ENCODE assay signal across 13 cellular contexts in genomic region chr1:48039088-48040049, GRCh38. TPM values are rescaled to one million over a fixed set of nuclear protein-coding genes. Genes with fewer than 3 reads are reported as not detected.
DNase-seq lines count a peak whose midpoint lies in the region; ATAC-seq, FAIRE-seq and TF ChIP-seq lines count a peak whose summit lies in the region.
"Had no signal": no experiment of that assay in that cellular context is flagged by ENCODE, and none has a peak within 500 bp of the region (broad histone marks: within the 10 kb centered on the region; RNA-seq: fewer than 3 reads in every experiment).

No MANE protein-coding gene starts in this region.

- peaks cover 28% of the 10 kb centered on the region; the same call in 1 of the 2 replicates for H3K4me1 ChIP-seq in GM23338 (ENCODE audit: insufficient read depth)

- H3K27me3 ChIP-seq in GM23338 (ENCODE audit: insufficient read depth), result no peaks in the 10 kb centered on the region

- H3K4me3 ChIP-seq in GM12865 (ENCODE audit: low read depth, low read length) (no peak overlapping the region), GM23338 (no peak overlapping the region)

- H4K20me1 ChIP-seq in GM23338 (replicated peaks; ENCODE audit: insufficient read depth), result no peaks in the 10 kb centered on the region

- no peaks in the 10 kb centered on the region for H3K9me3 Mint-ChIP-seq in GM23338
- H3K9me3 Mint-ChIP-seq: activated CD8-positive, alpha-beta T cell treated with anti-CD3 and anti-CD28 coated beads for 36 hours had no signal

- H3F3A ChIP-seq in GM23338 (replicated peaks; ENCODE audit: low read depth), result no peaks in the 10 kb centered on the region

- no peaks in the 10 kb centered on the region for H3K36me3 ChIP-seq in GM23338 (ENCODE audit: insufficient read depth)

- DNase-seq in GM12865 (ENCODE audit: low read depth) (peak; percentile 16), GM23338 (ENCODE audit: low spot score) (peak; percentile 31), RCC 7860 (ENCODE audit: low spot score) (peak; percentile 39), left colon (no peak), NOMO-1 treated with dmso at 0.1 percent for 144 hours (lab: John Stamatoyannopoulos, UW; ENCODE audit: unreplicated experiment) (no peak), OCI-M1 (lab: John Stamatoyannopoulos, UW) (no peak), head of caudate nucleus (no peak)
- DNase-seq: activated CD8-positive, alpha-beta T cell treated with anti-CD3 and anti-CD28 coated beads for 36 hours; anterior cingulate cortex; MV-4-11; stimulated activated naive CD8-positive, alpha-beta T cell treated with anti-CD3 and anti-CD28 coated beads, Interleukin-15, Interleukin-2, amounts not matched to agents 100 U/mL and 50 U/mL, for 24 hours had no signal

- TF ChIP-seq CTCF in GM12865 (IDR thresholded peaks at IDR 0.05; ENCODE audit: insufficient read depth, low read depth, low read length, missing control alignments) (no peak), GM23338 (conservative IDR thresholded peaks at IDR 0.05; ENCODE audit: low read depth in 2 of 2) (no peak)

- no peaks in the 10 kb centered on the region for H3K36me3 Mint-ChIP-seq in GM23338 (ENCODE audit: low read depth)

- H2AFZ ChIP-seq in GM23338, result peak overlapping the region; percentile 81; the same call in 1 of the 2 replicates

- peak overlapping the region; percentile 38; the same call in 1 of the 2 replicates for H3K4me2 ChIP-seq in GM23338

- FAIRE-seq in RCC 7860 (lab: Jason Lieb, UNC), result peak; percentile 72

- intact Hi-C loops in left colon (cut with DNase I, micrococcal nuclease) (no loop called here), head of caudate nucleus (cut with DNase I) (no loop called here)

- H3K4me3 Mint-ChIP-seq in GM23338, result no peak overlapping the region
- H3K4me3 Mint-ChIP-seq: activated CD8-positive, alpha-beta T cell treated with anti-CD3 and anti-CD28 coated beads for 36 hours had no signal

- ATAC-seq in GM23338 (peak; percentile 30), left colon (peak; percentile 56), HG03159 (IDR thresholded peaks at IDR 0.05; ENCODE audit: unreplicated experiment) (no peak)
- ATAC-seq: activated CD8-positive, alpha-beta T cell treated with anti-CD3 and anti-CD28 coated beads for 36 hours; esophagus mucosa; stimulated activated naive CD8-positive, alpha-beta T cell treated with anti-CD3 and anti-CD28 coated beads, Interleukin-15, Interleukin-2, amounts not matched to agents 100 U/mL and 50 U/mL, for 24 hours had no signal

- peaks cover 17% of the 10 kb centered on the region for H3K27me3 Mint-ChIP-seq in GM23338 (ENCODE audit: insufficient read depth, low read depth, poor library complexity)

- no peak overlapping the region for H3K27ac Mint-ChIP-seq in GM23338
- H3K27ac Mint-ChIP-seq: activated CD8-positive, alpha-beta T cell treated with anti-CD3 and anti-CD28 coated beads for 36 hours had no signal

- no peak overlapping the region for H3K27ac ChIP-seq in GM23338 (ENCODE audit: low read depth)

- peaks cover 39% of the 10 kb centered on the region for H3K4me1 Mint-ChIP-seq in GM23338

- H3K79me2 ChIP-seq in GM23338 (replicated peaks; ENCODE audit: insufficient read depth), result no peaks in the 10 kb centered on the region

- H3K9me2 ChIP-seq in GM23338 (ENCODE audit: insufficient read depth), result peaks cover 4% of the 10 kb centered on the region; the same call in 1 of the 2 replicates

TF ChIP-seq in GM23338, 12 proteins besides CTCF, POLR2A, EP300 and RAD21:
- no peak for TF ChIP-seq EZH2 (IDR thresholded peaks at IDR 0.05; ENCODE audit: low read depth, unreplicated experiment)
- TF ChIP-seq ZNF114 (CRISPR knock-in tag; IDR thresholded peaks at IDR 0.05), result no peak
- TF ChIP-seq CREB1 (CRISPR knock-in tag; IDR thresholded peaks at IDR 0.05; ENCODE audit: low read depth), result no peak
- TF ChIP-seq REST (IDR thresholded peaks at IDR 0.05; ENCODE audit: unreplicated experiment), result no peak
- TF ChIP-seq ZNF462 (CRISPR knock-in tag; IDR thresholded peaks at IDR 0.05), result no peak
- no peak for TF ChIP-seq JUNB (IDR thresholded peaks at IDR 0.05; ENCODE audit: unreplicated experiment)
- no peak for TF ChIP-seq EZH2phosphoT487 (IDR thresholded peaks at IDR 0.05; ENCODE audit: unreplicated experiment)

RNA-seq across cellular contexts. Expression of gene TRABD2B, which starts 42.2 kb away (rescaled TPM):
- total RNA-seq in GM23338 (2014; rRNA removed; shearing (Covaris generic)), result 0.89 and 1.6 TPM in 2 replicates
- polyA plus RNA-seq in GM23338 (2016; fragmentation: Nextera tagmentation; extraction: Ambion mirVana), result 2.0 and 2.2 TPM in 2 replicates
- 1 to 10 TPM in 1 of 2 donors, under 1 TPM in 1; 0.70 to 1.0 TPM for total RNA-seq in left colon
- total RNA-seq: activated CD8-positive, alpha-beta T cell treated with anti-CD3 and anti-CD28 coated beads for 36 hours had no signal

Comparison
In these comparisons a context has a peak if more than half of its experiments do, and no peak if none do; other contexts are left out.
1. DNase-seq: peak in GM12865 (single experiment), GM23338 (single experiment) and RCC 7860 (single experiment); none in left colon (0 of 2), NOMO-1 treated with dmso at 0.1 percent for 144 hours (single experiment), OCI-M1 (single experiment) and head of caudate nucleus (0 of 42).